ENCODE assay signal across 8 cellular contexts in the genomic region with DNA sequence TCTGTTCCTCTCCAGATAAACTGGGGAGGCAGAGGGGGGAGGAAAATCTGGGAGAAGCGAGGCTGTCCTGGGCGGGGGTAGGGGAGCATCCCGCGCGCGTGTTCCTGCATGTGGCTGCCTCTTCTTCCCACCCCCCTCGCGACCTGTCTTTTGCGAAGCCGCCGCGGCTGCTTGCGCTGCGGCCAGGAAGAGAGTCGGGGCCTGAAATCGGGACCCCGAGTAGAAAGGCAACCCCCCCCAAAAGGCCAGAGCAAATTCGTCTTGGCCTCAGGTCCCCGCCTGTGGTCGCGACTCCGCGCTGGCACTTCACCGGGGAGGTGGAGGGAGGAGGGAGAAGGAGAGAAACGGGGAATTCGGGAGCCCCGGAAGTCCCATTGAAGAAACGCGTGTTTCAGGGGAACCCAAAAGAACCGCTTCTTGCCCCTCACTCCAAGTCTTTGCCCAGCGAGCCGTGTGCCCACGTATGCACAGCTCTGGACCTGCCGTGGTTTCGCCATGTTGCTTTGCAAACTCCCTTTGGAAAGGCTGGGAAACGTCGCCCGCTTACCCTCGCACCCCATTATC. TPM values are rescaled to one million over a fixed set of nuclear protein-coding genes. Genes with fewer than 3 reads are reported as not detected.
DNase-seq lines count a peak whose midpoint lies in the region; ATAC-seq and TF ChIP-seq lines count a peak whose summit lies in the region.

No MANE protein-coding gene starts in this region.

- ATAC-seq in body of pancreas (no peak), omental fat pad (ENCODE audit: low FRiP score) (no peak)

- 0% methylated on average over 32 to 39 of the region's 39 CpGs for WGBS in body of pancreas, 2 donors
- 5% methylated on average over 39 of the region's 39 CpGs for WGBS in liver

- H3K27ac ChIP-seq in body of pancreas (peak overlapping the region; percentile 48 to 83 (median 71)), liver (ENCODE audit: low read depth in 1 of 2, low read length in 2 of 2) (peak overlapping the region; percentile 1 to 68), temporal lobe (ENCODE audit: low read depth, low read length) (peak overlapping the region; percentile 83)

- intact Hi-C loops in body of pancreas (cut with DNase I), result loop anchor here (10.0 kb wide), 1 partner anchor 230 kb away; no protein-coding TSS in a partner anchor

- H3K4me1 ChIP-seq in body of pancreas (peaks cover 87% of the 10 kb centered on the region), liver (ENCODE audit: control insufficient read depth in 4 of 4, insufficient read depth in 4 of 4, low read length in 3 of 4) (peaks cover 29 to 63% (median 40%) of the 10 kb centered on the region in 4 donors)

- H3K36me3 ChIP-seq in body of pancreas (replicated peaks in 1 of 2; ENCODE audit: insufficient read depth in 1 of 2, low read depth in 2 of 2) (peaks cover 0 to 2% of the 10 kb centered on the region in 2 donors), liver (ENCODE audit: control insufficient read depth in 4 of 4, insufficient read depth in 3 of 4, low read depth in 1 of 4, low read length in 3 of 4) (no peaks in the 10 kb centered on the region)

- in situ Hi-C loops in KBM-7 (cut with MboI; ENCODE audit: low pct_unique_long_range_greater_than_20kb, low sequenced_read_pairs), result no loop called here

- peak overlapping the region; percentile 45 for H3K4me3 ChIP-seq in AG09309 (ENCODE audit: control insufficient read depth, low read depth, low read length)
- H3K4me3 ChIP-seq in Jurkat, Clone E6-1 (ENCODE audit: low read length), result peak overlapping the region; percentile 13
- H3K4me3 ChIP-seq in body of pancreas, result peak overlapping the region; percentile 57 to 81
- peak overlapping the region in 2 of 3 donors; percentile 44 to 45 for H3K4me3 ChIP-seq in liver (ENCODE audit: low read depth in 1 of 3, low read length in 3 of 3)

- TF ChIP-seq POLR2A in body of pancreas (IDR thresholded peaks at IDR 0.05), result no peak

- peaks cover 0 to 11% of the 10 kb centered on the region in 2 donors for H3K27me3 ChIP-seq in body of pancreas
- H3K27me3 ChIP-seq in liver (ENCODE audit: control insufficient read depth in 4 of 4, insufficient read depth in 4 of 4, low read length in 3 of 4), result peaks cover 2 to 14% (median 5%) of the 10 kb centered on the region in 4 donors

- DNase-seq in AG09309 (ENCODE audit: low read depth) (no peak), body of pancreas (peak in 2 of 4 donors; percentile 33 to 37), hypothalamus (lab: John Stamatoyannopoulos, UW) (no peak), KBM-7 (no peak), omental fat pad (ENCODE audit: low spot score) (no peak)
- no peak for DNase-seq in Jurkat, Clone E6-1 (ENCODE audit: low read depth, low spot score)

- TF ChIP-seq CTCF in AG09309 (IDR thresholded peaks at IDR 0.05; ENCODE audit: control insufficient read depth, insufficient read depth, low read depth, low read length, missing control alignments) (no peak), body of pancreas (IDR thresholded peaks at IDR 0.05) (no peak), liver (IDR thresholded peaks at IDR 0.05; ENCODE audit: low read depth, low read length, missing input control) (no peak), omental fat pad (IDR thresholded peaks at IDR 0.05) (no peak)

- no peak overlapping the region for H3K9ac ChIP-seq in liver (ENCODE audit: low read depth in 1 of 2, low read length in 2 of 2)

- TF ChIP-seq RAD21 in liver (IDR thresholded peaks at IDR 0.05), result no peak

- H3K9me3 ChIP-seq in body of pancreas (no peaks in the 10 kb centered on the region), liver (ENCODE audit: control insufficient read depth in 4 of 4, low read length in 3 of 4) (no peaks in the 10 kb centered on the region)

TF ChIP-seq in liver, 16 proteins besides CTCF, POLR2A, EP300 and RAD21:
- no peak for TF ChIP-seq SP1 (IDR thresholded peaks at IDR 0.05)
- no peak for TF ChIP-seq NR2F2 (IDR thresholded peaks at IDR 0.05)
- TF ChIP-seq, protein P1, sequence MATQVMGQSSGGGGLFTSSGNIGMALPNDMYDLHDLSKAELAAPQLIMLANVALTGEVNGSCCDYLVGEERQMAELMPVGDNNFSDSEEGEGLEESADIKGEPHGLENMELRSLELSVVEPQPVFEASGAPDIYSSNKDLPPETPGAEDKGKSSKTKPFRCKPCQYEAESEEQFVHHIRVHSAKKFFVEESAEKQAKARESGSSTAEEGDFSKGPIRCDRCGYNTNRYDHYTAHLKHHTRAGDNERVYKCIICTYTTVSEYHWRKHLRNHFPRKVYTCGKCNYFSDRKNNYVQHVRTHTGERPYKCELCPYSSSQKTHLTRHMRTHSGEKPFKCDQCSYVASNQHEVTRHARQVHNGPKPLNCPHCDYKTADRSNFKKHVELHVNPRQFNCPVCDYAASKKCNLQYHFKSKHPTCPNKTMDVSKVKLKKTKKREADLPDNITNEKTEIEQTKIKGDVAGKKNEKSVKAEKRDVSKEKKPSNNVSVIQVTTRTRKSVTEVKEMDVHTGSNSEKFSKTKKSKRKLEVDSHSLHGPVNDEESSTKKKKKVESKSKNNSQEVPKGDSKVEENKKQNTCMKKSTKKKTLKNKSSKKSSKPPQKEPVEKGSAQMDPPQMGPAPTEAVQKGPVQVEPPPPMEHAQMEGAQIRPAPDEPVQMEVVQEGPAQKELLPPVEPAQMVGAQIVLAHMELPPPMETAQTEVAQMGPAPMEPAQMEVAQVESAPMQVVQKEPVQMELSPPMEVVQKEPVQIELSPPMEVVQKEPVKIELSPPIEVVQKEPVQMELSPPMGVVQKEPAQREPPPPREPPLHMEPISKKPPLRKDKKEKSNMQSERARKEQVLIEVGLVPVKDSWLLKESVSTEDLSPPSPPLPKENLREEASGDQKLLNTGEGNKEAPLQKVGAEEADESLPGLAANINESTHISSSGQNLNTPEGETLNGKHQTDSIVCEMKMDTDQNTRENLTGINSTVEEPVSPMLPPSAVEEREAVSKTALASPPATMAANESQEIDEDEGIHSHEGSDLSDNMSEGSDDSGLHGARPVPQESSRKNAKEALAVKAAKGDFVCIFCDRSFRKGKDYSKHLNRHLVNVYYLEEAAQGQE (IDR thresholded peaks at IDR 0.05), result no peak
- TF ChIP-seq JUND (IDR thresholded peaks at IDR 0.05), result no peak
- TF ChIP-seq HNF4A (conservative IDR thresholded peaks at IDR 0.05), result no peak
- no peak for TF ChIP-seq FOXA2 (IDR thresholded peaks at IDR 0.05)
- TF ChIP-seq, protein P2, sequence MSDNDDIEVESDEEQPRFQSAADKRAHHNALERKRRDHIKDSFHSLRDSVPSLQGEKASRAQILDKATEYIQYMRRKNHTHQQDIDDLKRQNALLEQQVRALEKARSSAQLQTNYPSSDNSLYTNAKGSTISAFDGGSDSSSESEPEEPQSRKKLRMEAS (IDR thresholded peaks at IDR 0.05), result no peak
- TF ChIP-seq TAF1 (conservative IDR thresholded peaks at IDR 0.05), result no peak
- no peak for TF ChIP-seq EGR1 (IDR thresholded peaks at IDR 0.05; ENCODE audit: low read depth in 2 of 2)

RNA-seq across cellular contexts. Expression of a gene that starts 0.9 kb away (rescaled TPM):
- polyA plus RNA-seq in Jurkat, Clone E6-1 (2012; ENCODE audit: insufficient read depth, insufficient read length), result 0.21 TPM
- total RNA-seq in body of pancreas, result 10 to 100 TPM; 32.2 to 88.7 TPM
- total RNA-seq in liver, result 10 to 100 TPM in 1 of 2 donors, 1 to 10 TPM in 1; 2.6 to 16.5 TPM
- polyA plus RNA-seq in liver, result 1 to 10 TPM in 1 of 2 donors, under 1 TPM in 1; 0.50 to 3.3 TPM
- total RNA-seq in temporal lobe, result 145 TPM
- total RNA-seq in omental fat pad, result 100 to 1,000 TPM in 2 of 4 donors, 10 to 100 TPM in 2; 73.3 to 116 (median 92.6) TPM

RNA-seq across cellular contexts. Expression of a gene that starts 46.5 kb away (rescaled TPM):
- 17.9 TPM for polyA plus RNA-seq in Jurkat, Clone E6-1 (2012; ENCODE audit: insufficient read depth, insufficient read length)
- total RNA-seq in body of pancreas, result 1 to 10 TPM in 1 of 2 donors, under 1 TPM in 1; 0.33 to 1.6 TPM
- total RNA-seq in liver, result 1 to 10 TPM; 1.1 to 3.3 TPM
- 1 to 10 TPM in 1 of 2 donors, under 1 TPM in 1; 0.56 to 3.0 TPM for polyA plus RNA-seq in liver
- 2.5 TPM for total RNA-seq in temporal lobe
- total RNA-seq in omental fat pad, result 10 to 100 TPM in 1 of 4 donors, 1 to 10 TPM in 3; 4.2 to 13.5 (median 5.3) TPM

Comparison
In these comparisons a context has a peak if more than half of its experiments do, and no peak if none do; other contexts are left out.
1. H3K4me3 ChIP-seq: peak in every context shown above with its lines; median percentile 69 in body of pancreas; 45 in AG09309; 44 in liver; 13 in Jurkat, Clone E6-1.